Comparison of ENCODE assay signal across 12 cellular contexts in genomic region chr11:125170001-125170405, GRCh38. TPM values are rescaled to one million over a fixed set of nuclear protein-coding genes. Genes with fewer than 3 reads are reported as not detected.
DNase-seq lines count a peak whose midpoint lies in the region; ATAC-seq and TF ChIP-seq lines count a peak whose summit lies in the region.
"Had no signal": no experiment of that assay in that cellular context is flagged by ENCODE, and none has a peak within 500 bp of the region (broad histone marks: within the 10 kb centered on the region; RNA-seq: fewer than 3 reads in every experiment).

No MANE protein-coding gene starts in this region.

- no peak for TF ChIP-seq CTCF in tibial nerve (IDR thresholded peaks at IDR 0.05)

- TF ChIP-seq POLR2A in tibial nerve (IDR thresholded peaks at IDR 0.05) = no peak

- ATAC-seq in stimulated activated effector memory CD8-positive, alpha-beta T cell treated with anti-CD3 and anti-CD28 coated beads, Interleukin-12 subunit alpha, Interleukin-12 subunit beta, amount 100 ng/mL, for 72 hours = no peak

- no peaks in the 10 kb centered on the region for H3K36me3 ChIP-seq in SK-N-MC (ENCODE audit: insufficient read depth, low read length)
- H3K36me3 ChIP-seq in muscle layer of duodenum (ENCODE audit: control insufficient read depth in 1 of 2, insufficient read depth in 2 of 2, low read length in 2 of 2) = no peaks in the 10 kb centered on the region
- no peaks in the 10 kb centered on the region for H3K36me3 ChIP-seq in tibial nerve

- H3K27me3 ChIP-seq in muscle layer of duodenum (ENCODE audit: low read depth, low read length) (peaks cover 9% of the 10 kb centered on the region), tibial nerve (no peaks in the 10 kb centered on the region)

- H3K4me3 Mint-ChIP-seq in stimulated activated effector memory CD8-positive, alpha-beta T cell treated with anti-CD3 and anti-CD28 coated beads, Interleukin-12 subunit alpha, Interleukin-12 subunit beta, amount 100 ng/mL, for 72 hours = no peak overlapping the region
- H3K4me3 Mint-ChIP-seq: stimulated activated naive CD8-positive, alpha-beta T cell treated with anti-CD3 and anti-CD28 coated beads, Interleukin-15, Interleukin-2, amounts not matched to agents 100 ng/mL and 50 ng/mL, for 24 hours had no signal

- no peak overlapping the region for H3K27ac Mint-ChIP-seq in stimulated activated effector memory CD8-positive, alpha-beta T cell treated with anti-CD3 and anti-CD28 coated beads, Interleukin-12 subunit alpha, Interleukin-12 subunit beta, amount 100 ng/mL, for 72 hours
- H3K27ac Mint-ChIP-seq: stimulated activated naive CD8-positive, alpha-beta T cell treated with anti-CD3 and anti-CD28 coated beads, Interleukin-15, Interleukin-2, amounts not matched to agents 100 ng/mL and 50 ng/mL, for 24 hours had no signal

- no peak for TF ChIP-seq EP300 in tibial nerve (IDR thresholded peaks at IDR 0.05)

- peaks cover 0 to 28% of the 10 kb centered on the region in 2 donors for H3K4me1 ChIP-seq in muscle layer of duodenum (ENCODE audit: control insufficient read depth in 1 of 2, insufficient read depth in 2 of 2, low read length in 2 of 2)
- peaks cover 0 to 54% (median 27%) of the 10 kb centered on the region in 4 donors for H3K4me1 ChIP-seq in tibial nerve

- H3K36me3 Mint-ChIP-seq in stimulated activated effector memory CD8-positive, alpha-beta T cell treated with anti-CD3 and anti-CD28 coated beads, Interleukin-12 subunit alpha, Interleukin-12 subunit beta, amount 100 ng/mL, for 72 hours = peaks cover 7% of the 10 kb centered on the region

- H3K9me3 Mint-ChIP-seq in stimulated activated effector memory CD8-positive, alpha-beta T cell treated with anti-CD3 and anti-CD28 coated beads, Interleukin-12 subunit alpha, Interleukin-12 subunit beta, amount 100 ng/mL, for 72 hours = no peaks in the 10 kb centered on the region
- H3K9me3 Mint-ChIP-seq: stimulated activated naive CD8-positive, alpha-beta T cell treated with anti-CD3 and anti-CD28 coated beads, Interleukin-15, Interleukin-2, amounts not matched to agents 100 ng/mL and 50 ng/mL, for 24 hours had no signal

- H3K4me1 Mint-ChIP-seq in stimulated activated effector memory CD8-positive, alpha-beta T cell treated with anti-CD3 and anti-CD28 coated beads, Interleukin-12 subunit alpha, Interleukin-12 subunit beta, amount 100 ng/mL, for 72 hours = peaks cover 13% of the 10 kb centered on the region

- H3K27ac ChIP-seq in SK-N-MC (peak overlapping the region; percentile 100), muscle layer of duodenum (ENCODE audit: low read length) (peak overlapping the region; percentile 49), tibial nerve (peak overlapping the region; percentile 31 to 94 (median 69))

- 45 to 62% methylated on average over 8 of the region's 8 CpGs for WGBS in tibial nerve, 2 donors

- no peak overlapping the region for H3K9ac ChIP-seq in SK-N-MC (ENCODE audit: insufficient read length)

- DNase-seq in SK-N-MC (ENCODE audit: low read depth, low spot score) (no peak), fibroblast of the conjunctiva (ENCODE audit: low read depth) (peak; percentile 44), tibial nerve (ENCODE audit: low spot score in 2 of 2) (no peak), KG1 (lab: John Stamatoyannopoulos, UW) (no peak), RKO (ENCODE audit: low spot score) (no peak), AG20443 (ENCODE audit: low spot score) (no peak)
- DNase-seq in stimulated activated effector memory CD8-positive, alpha-beta T cell treated with anti-CD3 and anti-CD28 coated beads, Interleukin-12 subunit alpha, Interleukin-12 subunit beta, amount 100 ng/mL, for 72 hours (ENCODE audit: low spot score in 2 of 2) = no peak
- DNase-seq: activated CD8-positive, alpha-beta memory T cell treated with anti-CD3 and anti-CD28 coated beads, Interleukin-2, amount 50 U/mL, for 48 hours; Calu3; caudate nucleus had no signal

- H3K9me3 ChIP-seq in SK-N-MC (ENCODE audit: low read depth, low read length) (no peaks in the 10 kb centered on the region), muscle layer of duodenum (ENCODE audit: control insufficient read depth in 1 of 2, low read length in 2 of 2) (no peaks in the 10 kb centered on the region), tibial nerve (no peaks in the 10 kb centered on the region)

- peak overlapping the region; percentile 32; the same call in 1 of the 2 replicates for H3K4me3 ChIP-seq in SK-N-MC
- no peak overlapping the region for H3K4me3 ChIP-seq in muscle layer of duodenum (ENCODE audit: low read depth in 1 of 2, low read length in 2 of 2)
- no peak overlapping the region for H3K4me3 ChIP-seq in tibial nerve

RNA-seq across cellular contexts. Expression of gene PKNOX2, which starts 5.5 kb away (rescaled TPM):
- total RNA-seq in tibial nerve = 1 to 10 TPM; 5.7 to 7.2 (median 6.4) TPM
- total RNA-seq: Calu3 had no signal

RNA-seq across cellular contexts. Expression of gene TMEM218, which starts 58.6 kb away (rescaled TPM):
- total RNA-seq in tibial nerve = 10 to 100 TPM; 17.2 to 30.6 (median 20.7) TPM

Comparison
In these comparisons a context has a peak if more than half of its experiments do, and no peak if none do; other contexts are left out.
1. H3K27ac ChIP-seq: peak in every context shown above with its lines; median percentile 100 in SK-N-MC; 69 in tibial nerve; 49 in muscle layer of duodenum.